ENCODE assay signal across 1 cellular context in the genomic region with DNA sequence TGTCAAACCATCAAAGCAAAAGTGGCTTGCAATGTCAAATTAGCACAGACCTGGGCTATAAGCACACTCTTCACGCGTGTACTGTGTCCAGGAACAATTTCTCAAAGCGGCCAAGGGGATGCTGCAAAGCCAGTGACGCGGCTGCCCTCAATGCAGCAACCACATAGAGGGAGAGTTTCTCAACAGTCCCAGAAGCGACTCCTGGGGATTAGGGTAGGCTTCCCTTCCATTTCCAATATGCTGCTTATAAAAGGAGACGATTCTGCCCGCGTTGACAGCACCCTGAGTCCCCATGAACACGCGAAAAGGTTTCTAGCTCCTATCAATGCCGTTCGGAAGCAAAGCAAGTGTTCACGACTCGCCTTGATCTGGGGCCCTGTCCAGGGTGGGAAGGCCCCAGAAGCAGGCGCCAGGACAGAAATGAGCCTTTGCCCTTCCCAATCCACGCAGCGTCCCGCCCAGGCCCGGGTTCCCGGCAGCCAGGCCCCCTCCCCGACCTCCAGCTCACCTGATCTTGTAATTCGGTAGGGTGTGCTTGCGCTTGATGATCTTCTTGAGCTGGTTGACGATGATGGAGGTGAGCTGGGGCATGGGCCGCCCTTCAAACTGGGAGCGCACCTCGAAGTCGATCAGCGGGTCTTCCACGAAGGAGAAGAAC.
TF ChIP-seq lines count a peak whose summit lies in the region.

No MANE protein-coding gene starts in this region.

TF ChIP-seq in HepG2, 621 proteins besides CTCF, POLR2A, EP300 and RAD21 (continued from another document and continues in another):
- TF ChIP-seq, protein P1, sequence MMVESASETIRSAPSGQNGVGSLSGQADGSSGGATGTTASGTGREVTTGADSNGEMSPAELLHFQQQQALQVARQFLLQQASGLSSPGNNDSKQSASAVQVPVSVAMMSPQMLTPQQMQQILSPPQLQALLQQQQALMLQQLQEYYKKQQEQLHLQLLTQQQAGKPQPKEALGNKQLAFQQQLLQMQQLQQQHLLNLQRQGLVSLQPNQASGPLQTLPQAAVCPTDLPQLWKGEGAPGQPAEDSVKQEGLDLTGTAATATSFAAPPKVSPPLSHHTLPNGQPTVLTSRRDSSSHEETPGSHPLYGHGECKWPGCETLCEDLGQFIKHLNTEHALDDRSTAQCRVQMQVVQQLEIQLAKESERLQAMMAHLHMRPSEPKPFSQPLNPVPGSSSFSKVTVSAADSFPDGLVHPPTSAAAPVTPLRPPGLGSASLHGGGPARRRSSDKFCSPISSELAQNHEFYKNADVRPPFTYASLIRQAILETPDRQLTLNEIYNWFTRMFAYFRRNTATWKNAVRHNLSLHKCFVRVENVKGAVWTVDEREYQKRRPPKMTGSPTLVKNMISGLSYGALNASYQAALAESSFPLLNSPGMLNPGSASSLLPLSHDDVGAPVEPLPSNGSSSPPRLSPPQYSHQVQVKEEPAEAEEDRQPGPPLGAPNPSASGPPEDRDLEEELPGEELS (CRISPR knock-in tag; IDR thresholded peaks at IDR 0.05): no peak
- TF ChIP-seq, protein P2, sequence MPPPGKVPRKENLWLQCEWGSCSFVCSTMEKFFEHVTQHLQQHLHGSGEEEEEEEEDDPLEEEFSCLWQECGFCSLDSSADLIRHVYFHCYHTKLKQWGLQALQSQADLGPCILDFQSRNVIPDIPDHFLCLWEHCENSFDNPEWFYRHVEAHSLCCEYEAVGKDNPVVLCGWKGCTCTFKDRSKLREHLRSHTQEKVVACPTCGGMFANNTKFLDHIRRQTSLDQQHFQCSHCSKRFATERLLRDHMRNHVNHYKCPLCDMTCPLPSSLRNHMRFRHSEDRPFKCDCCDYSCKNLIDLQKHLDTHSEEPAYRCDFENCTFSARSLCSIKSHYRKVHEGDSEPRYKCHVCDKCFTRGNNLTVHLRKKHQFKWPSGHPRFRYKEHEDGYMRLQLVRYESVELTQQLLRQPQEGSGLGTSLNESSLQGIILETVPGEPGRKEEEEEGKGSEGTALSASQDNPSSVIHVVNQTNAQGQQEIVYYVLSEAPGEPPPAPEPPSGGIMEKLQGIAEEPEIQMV (CRISPR knock-in tag; IDR thresholded peaks at IDR 0.05; ENCODE audit: low read depth): no peak
- TF ChIP-seq THAP11 (CRISPR knock-in tag; IDR thresholded peaks at IDR 0.05) (no peak), ZNF75D (CRISPR knock-in tag; IDR thresholded peaks at IDR 0.05; ENCODE audit: borderline replicate concordance) (no peak), FOXC1 (CRISPR knock-in tag; IDR thresholded peaks at IDR 0.05; ENCODE audit: borderline replicate concordance) (no peak; the same call in 1 of the 2 replicates), HMGA1 (CRISPR knock-in tag; conservative IDR thresholded peaks at IDR 0.05) (no peak), YEATS4 (CRISPR knock-in tag; IDR thresholded peaks at IDR 0.05; ENCODE audit: borderline replicate concordance) (no peak), SAP130 (CRISPR knock-in tag; IDR thresholded peaks at IDR 0.05; ENCODE audit: low read depth) (peak; percentile 10; the same call in 1 of the 2 replicates), KLF9 (CRISPR knock-in tag; IDR thresholded peaks at IDR 0.05; ENCODE audit: low read depth) (no peak), JDP2 (CRISPR knock-in tag; IDR thresholded peaks at IDR 0.05; ENCODE audit: borderline replicate concordance) (no peak), MLLT10 (CRISPR knock-in tag; IDR thresholded peaks at IDR 0.05) (no peak), PITX1 (CRISPR knock-in tag; IDR thresholded peaks at IDR 0.05) (no peak), ZNF605 (CRISPR knock-in tag; IDR thresholded peaks at IDR 0.05) (no peak), ZNF598 (CRISPR knock-in tag; IDR thresholded peaks at IDR 0.05; ENCODE audit: borderline replicate concordance) (peak; percentile 67; the same call in 1 of the 2 replicates), SMC3 (IDR thresholded peaks at IDR 0.05; ENCODE audit: low read length) (no peak), ZNF775 (CRISPR knock-in tag; IDR thresholded peaks at IDR 0.05; ENCODE audit: borderline replicate concordance) (no peak), NCOR1 (IDR thresholded peaks at IDR 0.05; ENCODE audit: borderline replicate concordance, low read length) (no peak), PRPF4 (IDR thresholded peaks at IDR 0.05; ENCODE audit: low read depth, low read length, poor library complexity, severe bottlenecking) (no peak), ZNF747 (CRISPR knock-in tag; IDR thresholded peaks at IDR 0.05; ENCODE audit: borderline replicate concordance) (no peak), SMARCE1 (IDR thresholded peaks at IDR 0.05; ENCODE audit: borderline replicate concordance) (no peak), KAT8 (CRISPR knock-in tag; IDR thresholded peaks at IDR 0.05) (no peak), ZNF382 (CRISPR knock-in tag; IDR thresholded peaks at IDR 0.05; ENCODE audit: borderline replicate concordance) (no peak), NCOA1 (CRISPR knock-in tag; IDR thresholded peaks at IDR 0.05) (no peak), ZNF720 (CRISPR knock-in tag; IDR thresholded peaks at IDR 0.05) (no peak), HNRNPL (IDR thresholded peaks at IDR 0.05; ENCODE audit: low read depth, low read length) (no peak), ZNF790 (CRISPR knock-in tag; IDR thresholded peaks at IDR 0.05; ENCODE audit: borderline replicate concordance) (no peak), ATF1 (CRISPR knock-in tag; IDR thresholded peaks at IDR 0.05) (no peak), MEIS1 (CRISPR knock-in tag; IDR thresholded peaks at IDR 0.05; ENCODE audit: borderline replicate concordance) (no peak), GPN1 (CRISPR knock-in tag; IDR thresholded peaks at IDR 0.05; ENCODE audit: borderline replicate concordance) (no peak), GTF3A (CRISPR knock-in tag; conservative IDR thresholded peaks at IDR 0.05) (no peak), MBD4 (IDR thresholded peaks at IDR 0.05; ENCODE audit: borderline replicate concordance, low read length) (no peak), ZNF713 (CRISPR knock-in tag; IDR thresholded peaks at IDR 0.05) (no peak), HIVEP1 (CRISPR knock-in tag; IDR thresholded peaks at IDR 0.05) (no peak), MED8 (CRISPR knock-in tag; IDR thresholded peaks at IDR 0.05; ENCODE audit: insufficient replicate concordance) (no peak)
- TF ChIP-seq, protein P3, sequence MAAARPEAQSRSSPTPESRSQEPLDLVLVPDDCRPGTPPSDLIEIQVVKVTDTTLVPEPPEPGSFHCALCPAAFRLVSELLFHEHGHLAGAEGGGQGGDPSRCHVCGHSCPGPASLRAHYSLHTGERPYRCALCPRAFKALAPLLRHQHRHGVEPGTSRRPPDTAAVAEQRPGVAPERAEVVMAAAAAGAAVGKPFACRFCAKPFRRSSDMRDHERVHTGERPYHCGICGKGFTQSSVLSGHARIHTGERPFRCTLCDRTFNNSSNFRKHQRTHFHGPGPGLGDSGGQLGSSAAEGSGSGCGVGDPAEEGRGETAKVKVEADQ (CRISPR knock-in tag; IDR thresholded peaks at IDR 0.05; ENCODE audit: borderline replicate concordance): 0 out of 2 replicates have a peak, but pooled peaks have one; percentile 17
- TF ChIP-seq, protein P4, sequence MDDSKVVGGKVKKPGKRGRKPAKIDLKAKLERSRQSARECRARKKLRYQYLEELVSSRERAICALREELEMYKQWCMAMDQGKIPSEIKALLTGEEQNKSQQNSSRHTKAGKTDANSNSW (CRISPR knock-in tag; IDR thresholded peaks at IDR 0.05; ENCODE audit: borderline replicate concordance): no peak
- TF ChIP-seq, protein P5, sequence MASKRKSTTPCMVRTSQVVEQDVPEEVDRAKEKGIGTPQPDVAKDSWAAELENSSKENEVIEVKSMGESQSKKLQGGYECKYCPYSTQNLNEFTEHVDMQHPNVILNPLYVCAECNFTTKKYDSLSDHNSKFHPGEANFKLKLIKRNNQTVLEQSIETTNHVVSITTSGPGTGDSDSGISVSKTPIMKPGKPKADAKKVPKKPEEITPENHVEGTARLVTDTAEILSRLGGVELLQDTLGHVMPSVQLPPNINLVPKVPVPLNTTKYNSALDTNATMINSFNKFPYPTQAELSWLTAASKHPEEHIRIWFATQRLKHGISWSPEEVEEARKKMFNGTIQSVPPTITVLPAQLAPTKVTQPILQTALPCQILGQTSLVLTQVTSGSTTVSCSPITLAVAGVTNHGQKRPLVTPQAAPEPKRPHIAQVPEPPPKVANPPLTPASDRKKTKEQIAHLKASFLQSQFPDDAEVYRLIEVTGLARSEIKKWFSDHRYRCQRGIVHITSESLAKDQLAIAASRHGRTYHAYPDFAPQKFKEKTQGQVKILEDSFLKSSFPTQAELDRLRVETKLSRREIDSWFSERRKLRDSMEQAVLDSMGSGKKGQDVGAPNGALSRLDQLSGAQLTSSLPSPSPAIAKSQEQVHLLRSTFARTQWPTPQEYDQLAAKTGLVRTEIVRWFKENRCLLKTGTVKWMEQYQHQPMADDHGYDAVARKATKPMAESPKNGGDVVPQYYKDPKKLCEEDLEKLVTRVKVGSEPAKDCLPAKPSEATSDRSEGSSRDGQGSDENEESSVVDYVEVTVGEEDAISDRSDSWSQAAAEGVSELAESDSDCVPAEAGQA (IDR thresholded peaks at IDR 0.05; ENCODE audit: low read depth): no peak
- TF ChIP-seq, protein P5 (CRISPR knock-in tag; IDR thresholded peaks at IDR 0.05; ENCODE audit: borderline replicate concordance): no peak
- TF ChIP-seq, protein P6, sequence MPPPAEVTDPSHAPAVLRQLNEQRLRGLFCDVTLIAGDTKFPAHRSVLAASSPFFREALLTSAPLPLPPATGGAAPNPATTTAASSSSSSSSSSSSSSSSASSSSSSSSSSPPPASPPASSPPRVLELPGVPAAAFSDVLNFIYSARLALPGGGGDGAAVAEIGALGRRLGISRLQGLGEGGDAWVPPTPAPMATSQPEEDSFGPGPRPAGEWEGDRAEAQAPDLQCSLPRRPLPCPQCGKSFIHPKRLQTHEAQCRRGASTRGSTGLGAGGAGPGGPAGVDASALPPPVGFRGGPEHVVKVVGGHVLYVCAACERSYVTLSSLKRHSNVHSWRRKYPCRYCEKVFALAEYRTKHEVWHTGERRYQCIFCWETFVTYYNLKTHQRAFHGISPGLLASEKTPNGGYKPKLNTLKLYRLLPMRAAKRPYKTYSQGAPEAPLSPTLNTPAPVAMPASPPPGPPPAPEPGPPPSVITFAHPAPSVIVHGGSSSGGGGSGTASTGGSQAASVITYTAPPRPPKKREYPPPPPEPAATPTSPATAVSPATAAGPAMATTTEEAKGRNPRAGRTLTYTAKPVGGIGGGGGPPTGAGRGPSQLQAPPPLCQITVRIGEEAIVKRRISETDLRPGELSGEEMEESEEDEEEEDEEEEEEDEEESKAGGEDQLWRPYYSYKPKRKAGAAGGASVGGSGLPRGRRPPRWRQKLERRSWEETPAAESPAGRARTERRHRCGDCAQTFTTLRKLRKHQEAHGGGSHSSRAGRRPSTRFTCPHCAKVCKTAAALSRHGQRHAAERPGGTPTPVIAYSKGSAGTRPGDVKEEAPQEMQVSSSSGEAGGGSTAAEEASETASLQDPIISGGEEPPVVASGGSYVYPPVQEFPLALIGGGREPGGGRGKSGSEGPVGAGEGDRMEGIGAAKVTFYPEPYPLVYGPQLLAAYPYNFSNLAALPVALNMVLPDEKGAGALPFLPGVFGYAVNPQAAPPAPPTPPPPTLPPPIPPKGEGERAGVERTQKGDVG (CRISPR knock-in tag; IDR thresholded peaks at IDR 0.05; ENCODE audit: borderline replicate concordance): no peak
- TF ChIP-seq, protein P7, sequence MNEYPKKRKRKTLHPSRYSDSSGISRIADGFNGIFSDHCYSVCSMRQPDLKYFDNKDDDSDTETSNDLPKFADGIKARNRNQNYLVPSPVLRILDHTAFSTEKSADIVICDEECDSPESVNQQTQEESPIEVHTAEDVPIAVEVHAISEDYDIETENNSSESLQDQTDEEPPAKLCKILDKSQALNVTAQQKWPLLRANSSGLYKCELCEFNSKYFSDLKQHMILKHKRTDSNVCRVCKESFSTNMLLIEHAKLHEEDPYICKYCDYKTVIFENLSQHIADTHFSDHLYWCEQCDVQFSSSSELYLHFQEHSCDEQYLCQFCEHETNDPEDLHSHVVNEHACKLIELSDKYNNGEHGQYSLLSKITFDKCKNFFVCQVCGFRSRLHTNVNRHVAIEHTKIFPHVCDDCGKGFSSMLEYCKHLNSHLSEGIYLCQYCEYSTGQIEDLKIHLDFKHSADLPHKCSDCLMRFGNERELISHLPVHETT (CRISPR knock-in tag; conservative IDR thresholded peaks at IDR 0.05): no peak
- TF ChIP-seq, protein P8, sequence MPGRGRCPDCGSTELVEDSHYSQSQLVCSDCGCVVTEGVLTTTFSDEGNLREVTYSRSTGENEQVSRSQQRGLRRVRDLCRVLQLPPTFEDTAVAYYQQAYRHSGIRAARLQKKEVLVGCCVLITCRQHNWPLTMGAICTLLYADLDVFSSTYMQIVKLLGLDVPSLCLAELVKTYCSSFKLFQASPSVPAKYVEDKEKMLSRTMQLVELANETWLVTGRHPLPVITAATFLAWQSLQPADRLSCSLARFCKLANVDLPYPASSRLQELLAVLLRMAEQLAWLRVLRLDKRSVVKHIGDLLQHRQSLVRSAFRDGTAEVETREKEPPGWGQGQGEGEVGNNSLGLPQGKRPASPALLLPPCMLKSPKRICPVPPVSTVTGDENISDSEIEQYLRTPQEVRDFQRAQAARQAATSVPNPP (CRISPR knock-in tag; IDR thresholded peaks at IDR 0.05): no peak
- TF ChIP-seq, protein P9, sequence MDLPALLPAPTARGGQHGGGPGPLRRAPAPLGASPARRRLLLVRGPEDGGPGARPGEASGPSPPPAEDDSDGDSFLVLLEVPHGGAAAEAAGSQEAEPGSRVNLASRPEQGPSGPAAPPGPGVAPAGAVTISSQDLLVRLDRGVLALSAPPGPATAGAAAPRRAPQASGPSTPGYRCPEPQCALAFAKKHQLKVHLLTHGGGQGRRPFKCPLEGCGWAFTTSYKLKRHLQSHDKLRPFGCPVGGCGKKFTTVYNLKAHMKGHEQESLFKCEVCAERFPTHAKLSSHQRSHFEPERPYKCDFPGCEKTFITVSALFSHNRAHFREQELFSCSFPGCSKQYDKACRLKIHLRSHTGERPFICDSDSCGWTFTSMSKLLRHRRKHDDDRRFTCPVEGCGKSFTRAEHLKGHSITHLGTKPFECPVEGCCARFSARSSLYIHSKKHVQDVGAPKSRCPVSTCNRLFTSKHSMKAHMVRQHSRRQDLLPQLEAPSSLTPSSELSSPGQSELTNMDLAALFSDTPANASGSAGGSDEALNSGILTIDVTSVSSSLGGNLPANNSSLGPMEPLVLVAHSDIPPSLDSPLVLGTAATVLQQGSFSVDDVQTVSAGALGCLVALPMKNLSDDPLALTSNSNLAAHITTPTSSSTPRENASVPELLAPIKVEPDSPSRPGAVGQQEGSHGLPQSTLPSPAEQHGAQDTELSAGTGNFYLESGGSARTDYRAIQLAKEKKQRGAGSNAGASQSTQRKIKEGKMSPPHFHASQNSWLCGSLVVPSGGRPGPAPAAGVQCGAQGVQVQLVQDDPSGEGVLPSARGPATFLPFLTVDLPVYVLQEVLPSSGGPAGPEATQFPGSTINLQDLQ (CRISPR knock-in tag; IDR thresholded peaks at IDR 0.05): no peak
